Comparison of ENCODE assay signal across 30 cellular contexts in genomic region chr15:79023918-79024317, GRCh38.
"Had no signal": no experiment of that assay in that cellular context is flagged by ENCODE, and none has a peak within 500 bp of the region (broad histone marks: within the 10 kb centered on the region; RNA-seq: fewer than 3 reads in every experiment).

No MANE protein-coding gene starts in this region.

- H3K36me3 Mint-ChIP-seq: activated naive CD4-positive, alpha-beta T cell treated with anti-CD3 and anti-CD28 coated beads, Interleukin-2, amount 10 ng/mL, durations not matched to agents 7 days and 5 days had no signal

- H3K27ac ChIP-seq: brain microvascular endothelial cell, SJCRH30, WERI-Rb-1 had no signal

- H3K4me1 Mint-ChIP-seq: activated CD4-positive, alpha-beta T cell treated with anti-CD3 and anti-CD28 coated beads for 36 hours; activated naive CD4-positive, alpha-beta T cell treated with anti-CD3 and anti-CD28 coated beads, Interleukin-2, amount 10 ng/mL, durations not matched to agents 7 days and 5 days; activated naive CD8-positive, alpha-beta T cell treated with anti-CD3 and anti-CD28 coated beads for 36 hours had no signal

- H3K4me2 ChIP-seq: SK-N-SH had no signal

- H3K9ac ChIP-seq: SK-N-SH had no signal

- DNase-seq: activated CD4-positive, alpha-beta memory T cell treated with anti-CD3 and anti-CD28 coated beads, Interleukin-2, amount 10 ng/mL, durations not matched to agents 7 days and 5 days; activated CD4-positive, alpha-beta T cell treated with anti-CD3 and anti-CD28 coated beads for 36 hours; activated CD4-positive, alpha-beta T cell treated with anti-CD3 and anti-CD28 coated beads, Interleukin-2, amount 50 U/mL, for 1 hour; activated CD8-positive, alpha-beta memory T cell treated with anti-CD3 and anti-CD28 coated beads, Interleukin-2, amount 50 U/mL, for 4 hours; activated gamma-delta T cell treated with Interleukin-2 at 50 U/mL for 16 hours; activated naive CD4-positive, alpha-beta T cell treated with anti-CD3 and anti-CD28 coated beads, Interleukin-2, amount 10 ng/mL, durations not matched to agents 7 days and 5 days; activated naive CD8-positive, alpha-beta T cell treated with anti-CD3 and anti-CD28 coated beads for 36 hours; activated T-cell treated with anti-CD3 and anti-CD28 coated beads, Interleukin-2, amount 50 U/mL, for 72 hours; brain microvascular endothelial cell; cerebellar nuclear complex; MG63; MV-4-11; NCI-H1092 treated with DMSO at 0.1 percent for 48 hours; NCI-H1417 treated with DMSO at 0.1 percent for 48 hours; NCI-H1694; NCI-H2029; NCI-H2107; NCI-H2171 treated with DMSO at 0.1 percent for 48 hours; NCI-H226; NCI-H526 treated with DMSO at 0.1 percent for 48 hours; NCI-H82; NK-92 treated with Interleukin-12 subunit alpha and Interleukin-12 subunit beta, amount 100 ng/mL, for 24 hours; Right ventricle myocardium superior; RPMI8226; SJCRH30; SK-N-SH; T-helper 1 cell; WERI-Rb-1 had no signal

- H3K27me3 Mint-ChIP-seq: activated naive CD4-positive, alpha-beta T cell treated with anti-CD3 and anti-CD28 coated beads, Interleukin-2, amount 10 ng/mL, durations not matched to agents 7 days and 5 days had no signal

- H3K27ac Mint-ChIP-seq: activated CD4-positive, alpha-beta memory T cell treated with anti-CD3 and anti-CD28 coated beads, Interleukin-2, amount 10 ng/mL, durations not matched to agents 7 days and 5 days; activated CD4-positive, alpha-beta T cell treated with anti-CD3 and anti-CD28 coated beads for 36 hours; activated naive CD4-positive, alpha-beta T cell treated with anti-CD3 and anti-CD28 coated beads, Interleukin-2, amount 10 ng/mL, durations not matched to agents 7 days and 5 days; activated naive CD8-positive, alpha-beta T cell treated with anti-CD3 and anti-CD28 coated beads for 36 hours; activated T-cell treated with anti-CD3 and anti-CD28 coated beads, Interleukin-2, amount 50 U/mL, for 72 hours; activated T-helper 2 cell treated with anti-CD3 and anti-CD28 coated beads, Interferon-gamma antibody, Interleukin-2, Interleukin-4, amounts not matched to agents 10 μg/mL and 5 μg/mL and 100 μg/mL, durations not matched to agents 14 hours and 24 hours and 36 hours had no signal

- H3K36me3 ChIP-seq: brain microvascular endothelial cell, MG63, SJCRH30, WERI-Rb-1 had no signal

- ATAC-seq: activated CD4-positive, alpha-beta T cell treated with anti-CD3 and anti-CD28 coated beads for 36 hours; activated T-cell treated with anti-CD3 and anti-CD28 coated beads, Interleukin-2, amount 50 U/mL, for 72 hours; Panc1 had no signal

- H3K4me3 ChIP-seq: MG63, SJCRH30 had no signal

- H3K27me3 ChIP-seq: brain microvascular endothelial cell, MG63, SJCRH30 had no signal

- H3K4me1 ChIP-seq: SJCRH30 had no signal

- H3K9me3 ChIP-seq: MG63, SK-N-SH had no signal

- H3K4me3 Mint-ChIP-seq: activated CD4-positive, alpha-beta memory T cell treated with anti-CD3 and anti-CD28 coated beads, Interleukin-2, amount 10 ng/mL, durations not matched to agents 7 days and 5 days; activated CD4-positive, alpha-beta T cell treated with anti-CD3 and anti-CD28 coated beads for 36 hours; activated naive CD4-positive, alpha-beta T cell treated with anti-CD3 and anti-CD28 coated beads, Interleukin-2, amount 10 ng/mL, durations not matched to agents 7 days and 5 days; activated naive CD8-positive, alpha-beta T cell treated with anti-CD3 and anti-CD28 coated beads for 36 hours; activated T-cell treated with anti-CD3 and anti-CD28 coated beads, Interleukin-2, amount 50 U/mL, for 72 hours had no signal
